2 cellular contexts compared by ENCODE assay signal in genomic region chr20:50592282-50593004, GRCh38.
TF ChIP-seq lines count a peak whose summit lies in the region.

No MANE protein-coding gene starts in this region.

TF ChIP-seq in K562, 482 proteins besides CTCF, POLR2A, EP300 and RAD21:
- TF ChIP-seq ZFP91 (CRISPR knock-in tag; IDR thresholded peaks at IDR 0.05), result no peak
- TF ChIP-seq POLR2G (IDR thresholded peaks at IDR 0.05; ENCODE audit: low read depth, low read length), result peak; percentile 74
- TF ChIP-seq ZNF75A (CRISPR knock-in tag; IDR thresholded peaks at IDR 0.05), result no peak
- no peak for TF ChIP-seq KLF13 (tag; IDR thresholded peaks at IDR 0.05; ENCODE audit: borderline replicate concordance, low read depth)
- TF ChIP-seq, protein P1, sequence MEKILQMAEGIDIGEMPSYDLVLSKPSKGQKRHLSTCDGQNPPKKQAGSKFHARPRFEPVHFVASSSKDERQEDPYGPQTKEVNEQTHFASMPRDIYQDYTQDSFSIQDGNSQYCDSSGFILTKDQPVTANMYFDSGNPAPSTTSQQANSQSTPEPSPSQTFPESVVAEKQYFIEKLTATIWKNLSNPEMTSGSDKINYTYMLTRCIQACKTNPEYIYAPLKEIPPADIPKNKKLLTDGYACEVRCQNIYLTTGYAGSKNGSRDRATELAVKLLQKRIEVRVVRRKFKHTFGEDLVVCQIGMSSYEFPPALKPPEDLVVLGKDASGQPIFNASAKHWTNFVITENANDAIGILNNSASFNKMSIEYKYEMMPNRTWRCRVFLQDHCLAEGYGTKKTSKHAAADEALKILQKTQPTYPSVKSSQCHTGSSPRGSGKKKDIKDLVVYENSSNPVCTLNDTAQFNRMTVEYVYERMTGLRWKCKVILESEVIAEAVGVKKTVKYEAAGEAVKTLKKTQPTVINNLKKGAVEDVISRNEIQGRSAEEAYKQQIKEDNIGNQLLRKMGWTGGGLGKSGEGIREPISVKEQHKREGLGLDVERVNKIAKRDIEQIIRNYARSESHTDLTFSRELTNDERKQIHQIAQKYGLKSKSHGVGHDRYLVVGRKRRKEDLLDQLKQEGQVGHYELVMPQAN (IDR thresholded peaks at IDR 0.05; ENCODE audit: borderline replicate concordance), result no peak
- TF ChIP-seq HMGXB4 (CRISPR knock-in tag; IDR thresholded peaks at IDR 0.05), result no peak
- no peak for TF ChIP-seq GTF2A2 (tag; IDR thresholded peaks at IDR 0.05)
- no peak for TF ChIP-seq NFYB (IDR thresholded peaks at IDR 0.05; ENCODE audit: extremely low read depth, insufficient read length)
- TF ChIP-seq ZNF384 (IDR thresholded peaks at IDR 0.05; ENCODE audit: low read depth, low read length), result no peak
- no peak for TF ChIP-seq NBN (IDR thresholded peaks at IDR 0.05; ENCODE audit: low read depth)
- no peak for TF ChIP-seq CBX2 (IDR thresholded peaks at IDR 0.05; ENCODE audit: insufficient read depth, low read length, poor library complexity, severe bottlenecking)
- no peak for TF ChIP-seq TRIM28 (IDR thresholded peaks at IDR 0.05)
- peak; percentile 86 for TF ChIP-seq RBM22 (IDR thresholded peaks at IDR 0.05; ENCODE audit: low read depth, low read length, poor library complexity, severe bottlenecking)
- no peak for TF ChIP-seq KDM2B (CRISPR knock-in tag; IDR thresholded peaks at IDR 0.05)
- TF ChIP-seq ZFP36 (IDR thresholded peaks at IDR 0.05; ENCODE audit: low read depth, low read length, partially characterized antibody), result no peak
- TF ChIP-seq, protein P2, sequence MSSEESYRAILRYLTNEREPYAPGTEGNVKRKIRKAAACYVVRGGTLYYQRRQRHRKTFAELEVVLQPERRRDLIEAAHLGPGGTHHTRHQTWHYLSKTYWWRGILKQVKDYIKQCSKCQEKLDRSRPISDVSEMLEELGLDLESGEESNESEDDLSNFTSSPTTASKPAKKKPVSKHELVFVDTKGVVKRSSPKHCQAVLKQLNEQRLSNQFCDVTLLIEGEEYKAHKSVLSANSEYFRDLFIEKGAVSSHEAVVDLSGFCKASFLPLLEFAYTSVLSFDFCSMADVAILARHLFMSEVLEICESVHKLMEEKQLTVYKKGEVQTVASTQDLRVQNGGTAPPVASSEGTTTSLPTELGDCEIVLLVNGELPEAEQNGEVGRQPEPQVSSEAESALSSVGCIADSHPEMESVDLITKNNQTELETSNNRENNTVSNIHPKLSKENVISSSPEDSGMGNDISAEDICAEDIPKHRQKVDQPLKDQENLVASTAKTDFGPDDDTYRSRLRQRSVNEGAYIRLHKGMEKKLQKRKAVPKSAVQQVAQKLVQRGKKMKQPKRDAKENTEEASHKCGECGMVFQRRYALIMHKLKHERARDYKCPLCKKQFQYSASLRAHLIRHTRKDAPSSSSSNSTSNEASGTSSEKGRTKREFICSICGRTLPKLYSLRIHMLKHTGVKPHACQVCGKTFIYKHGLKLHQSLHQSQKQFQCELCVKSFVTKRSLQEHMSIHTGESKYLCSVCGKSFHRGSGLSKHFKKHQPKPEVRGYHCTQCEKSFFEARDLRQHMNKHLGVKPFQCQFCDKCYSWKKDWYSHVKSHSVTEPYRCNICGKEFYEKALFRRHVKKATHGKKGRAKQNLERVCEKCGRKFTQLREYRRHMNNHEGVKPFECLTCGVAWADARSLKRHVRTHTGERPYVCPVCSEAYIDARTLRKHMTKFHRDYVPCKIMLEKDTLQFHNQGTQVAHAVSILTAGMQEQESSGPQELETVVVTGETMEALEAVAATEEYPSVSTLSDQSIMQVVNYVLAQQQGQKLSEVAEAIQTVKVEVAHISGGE (CRISPR knock-in tag; IDR thresholded peaks at IDR 0.05), result 0 out of 6 replicates have a peak, but pooled peaks of 1 of the 3 experiments have one; percentile 12
- TF ChIP-seq CTBP1 (IDR thresholded peaks at IDR 0.05; ENCODE audit: borderline replicate concordance), result no peak
- no peak for TF ChIP-seq RBM25 (IDR thresholded peaks at IDR 0.05; ENCODE audit: low read depth, low read length, severe bottlenecking)

TF ChIP-seq in HepG2, 621 proteins besides CTCF, POLR2A, EP300 and RAD21 (continued from another document):
- TF ChIP-seq ZBTB34 (CRISPR knock-in tag; IDR thresholded peaks at IDR 0.05) (no peak), ATF6 (CRISPR knock-in tag; conservative IDR thresholded peaks at IDR 0.05) (no peak), XRCC5 (optimal IDR thresholded peaks at IDR 0.05; ENCODE audit: low read length) (no peak), ZNF543 (CRISPR knock-in tag; IDR thresholded peaks at IDR 0.05) (no peak), RBM22 (optimal IDR thresholded peaks at IDR 0.05; ENCODE audit: low read length) (peak; percentile 32), NFYB (CRISPR knock-in tag; IDR thresholded peaks at IDR 0.05) (no peak), KDM2A (CRISPR knock-in tag; IDR thresholded peaks at IDR 0.05; ENCODE audit: borderline replicate concordance, low read depth) (peak; percentile 48; the same call in 1 of the 2 replicates), PTBP1 (IDR thresholded peaks at IDR 0.05; ENCODE audit: low read depth, low read length, poor library complexity, severe bottlenecking) (peak; percentile 38)
